Comparison of ENCODE assay signal across 8 cellular contexts in genomic region chr11:86151188-86152005, GRCh38.
DNase-seq lines count a peak whose midpoint lies in the region; ATAC-seq lines count a peak whose summit lies in the region.

No MANE protein-coding gene starts in this region.

- peak overlapping the region; percentile 25 to 40 for H3K27ac ChIP-seq in esophagus (ENCODE audit: low read depth in 2 of 2, low read length in 1 of 2)

- no peaks in the 10 kb centered on the region for H3K9me3 ChIP-seq in esophagus (ENCODE audit: control insufficient read depth in 2 of 2, insufficient read depth in 1 of 2, low read depth in 1 of 2, low read length in 1 of 2)

- DNase-seq in AML-193 (lab: John Stamatoyannopoulos, UW) (peak; percentile 75), RPMI8226 (peak; percentile 74), nucleus accumbens (lab: John Stamatoyannopoulos, UW) (peak in 51 of 56 donors; percentile 10 to 89 (median 67)), T-helper 9 cell (no peak)
- no peak for DNase-seq in stimulated activated CD4-positive, alpha-beta T cell treated with anti-CD3 and anti-CD28 coated beads, Interleukin-4, amount 100 ng/mL, for 4 hours

- peaks cover 0 to 2% of the 10 kb centered on the region in 2 donors for H3K4me1 ChIP-seq in esophagus (ENCODE audit: control insufficient read depth in 2 of 2, insufficient read depth in 2 of 2, low read length in 1 of 2)

- WGBS in esophagus, 2 donors = 18 to 21% methylated on average over 3 of the region's 3 CpGs

- no peak overlapping the region for H3K4me3 ChIP-seq in esophagus (ENCODE audit: low read depth in 1 of 2, low read length in 2 of 2)

- H3K27me3 ChIP-seq in esophagus (ENCODE audit: control insufficient read depth in 1 of 2, insufficient read depth in 2 of 2, low read length in 2 of 2) = no peaks in the 10 kb centered on the region

- H3K36me3 ChIP-seq in esophagus (ENCODE audit: control insufficient read depth in 2 of 2, insufficient read depth in 2 of 2, low read length in 1 of 2) = no peaks in the 10 kb centered on the region

- ATAC-seq in GM21367 (IDR thresholded peaks at IDR 0.05; ENCODE audit: unreplicated experiment) = peak; percentile 45
- no peak for ATAC-seq in HG03139 (IDR thresholded peaks at IDR 0.05; ENCODE audit: unreplicated experiment)

Comparison
In these comparisons a context has a peak if more than half of its experiments do, and no peak if none do; other contexts are left out.
1. DNase-seq: peak in AML-193 (2 of 2), RPMI8226 (single experiment) and nucleus accumbens (51 of 56); none in stimulated activated CD4-positive, alpha-beta T cell treated with anti-CD3 and anti-CD28 coated beads, Interleukin-4, amount 100 ng/mL, for 4 hours (0 of 2) and T-helper 9 cell (single experiment).